In genomic region chr1:24900486-24900849, GRCh38 we compare ENCODE assay signal across 18 cellular contexts. TPM values are rescaled to one million over a fixed set of nuclear protein-coding genes. Genes with fewer than 3 reads are reported as not detected.
DNase-seq lines count a peak whose midpoint lies in the region; TF ChIP-seq lines count a peak whose summit lies in the region.
"Had no signal": no experiment of that assay in that cellular context is flagged by ENCODE, and none has a peak within 500 bp of the region (broad histone marks: within the 10 kb centered on the region; RNA-seq: fewer than 3 reads in every experiment).

No MANE protein-coding gene starts in this region.

- no TSS peak for BruUV-seq in A673 (replicated peaks; lab: Mats Ljungman, UMichigan)

- no peaks in the 10 kb centered on the region for H3K27me3 ChIP-seq in A673 (replicated peaks; ENCODE audit: insufficient read depth, low read depth, low read length, poor library complexity)
- H3K27me3 ChIP-seq in esophagus squamous epithelium = peaks cover 0 to 78% (median 0%) of the 10 kb centered on the region in 4 donors
- H3K27me3 ChIP-seq: neural progenitor cell, upper lobe of left lung had no signal

- intact Hi-C loops in posterior vena cava (cut with DNase I) = no loop called here
- intact Hi-C loops in A673 (cut with micrococcal nuclease; ENCODE audit: unreplicated experiment) = no loop called here
- intact Hi-C loops in esophagus squamous epithelium (cut with DNase I) = no loop called here

- H3K4me1 ChIP-seq in A673 (ENCODE audit: insufficient read depth, low read length, poor library complexity, severe bottlenecking) (no peaks in the 10 kb centered on the region), esophagus squamous epithelium (no peaks in the 10 kb centered on the region)
- H3K4me1 ChIP-seq: Caco-2, neural progenitor cell, upper lobe of left lung had no signal

- TF ChIP-seq CTCF in A673 (conservative IDR thresholded peaks at IDR 0.05; ENCODE audit: low read depth, low read length) (no peak), esophagus squamous epithelium (IDR thresholded peaks at IDR 0.05) (no peak)

- H3K27ac ChIP-seq in A673 (ENCODE audit: low read depth, low read length, poor library complexity, severe bottlenecking) (no peak overlapping the region), esophagus squamous epithelium (no peak overlapping the region)
- H3K27ac ChIP-seq: epithelial cell of prostate, neural progenitor cell, skin epidermis, upper lobe of left lung had no signal

- POLR2A ChIA-PET in A673 (lab: Charles Lee; ENCODE audit: low non-redundant PET) = interaction anchor here (0.7 kb wide), 1 partner anchor 241 kb away, joined by 3 read pairs; no protein-coding TSS in a partner anchor

- no peaks in the 10 kb centered on the region for H3K36me3 ChIP-seq in A673 (ENCODE audit: insufficient read depth, low read length, poor library complexity, severe bottlenecking)
- no peaks in the 10 kb centered on the region for H3K36me3 ChIP-seq in esophagus squamous epithelium
- H3K36me3 ChIP-seq: neural progenitor cell had no signal

- no peaks in the 10 kb centered on the region for H3K9me3 Mint-ChIP-seq in activated naive CD4-positive, alpha-beta T cell treated with anti-CD3 and anti-CD28 coated beads, Interleukin-2, amount 50 U/mL, for 24 hours
- H3K9me3 Mint-ChIP-seq: neural progenitor cell had no signal

- H3K9me3 ChIP-seq in A673 (ENCODE audit: low read depth, low read length, poor library complexity, severe bottlenecking) = no peaks in the 10 kb centered on the region
- H3K9me3 ChIP-seq in esophagus squamous epithelium = no peaks in the 10 kb centered on the region
- H3K9me3 ChIP-seq: Caco-2, upper lobe of left lung had no signal

- peak overlapping the region; percentile 35 for H3K27ac Mint-ChIP-seq in activated naive CD4-positive, alpha-beta T cell treated with anti-CD3 and anti-CD28 coated beads, Interleukin-2, amount 50 U/mL, for 24 hours

- peak; percentile 7 for DNase-seq in activated CD4-positive, alpha-beta T cell treated with anti-CD3 and anti-CD28 coated beads for 1 hour
- DNase-seq in activated CD4-positive, alpha-beta T cell treated with anti-CD3 and anti-CD28 coated beads, Interleukin-2, amount 50 U/mL, for 4 hours = no peak
- peak; percentile 37 for DNase-seq in posterior vena cava (ENCODE audit: low spot score)
- no peak for DNase-seq in A673 (ENCODE audit: low spot score)
- no peak for DNase-seq in epidermal melanocyte (ENCODE audit: insufficient read length, low spot score)
- DNase-seq in esophagus squamous epithelium (lab: John Stamatoyannopoulos, UW) = no peak
- DNase-seq: 8988T, Caco-2, cerebellar nuclear complex, NCI-H82, Right ventricle myocardium superior had no signal

- no peaks in the 10 kb centered on the region for H3K36me3 Mint-ChIP-seq in activated naive CD4-positive, alpha-beta T cell treated with anti-CD3 and anti-CD28 coated beads, Interleukin-2, amount 50 U/mL, for 24 hours
- H3K36me3 Mint-ChIP-seq: neural progenitor cell had no signal

- 81 to 83% methylated on average over 3 to 5 of the region's 9 CpGs for WGBS in esophagus squamous epithelium, 2 donors

- peak; percentile 67 for TF ChIP-seq POLR2A in GM19193 (IDR thresholded peaks at IDR 0.05; ENCODE audit: extremely low read depth, insufficient read depth, insufficient read length)
- no peak for TF ChIP-seq POLR2A in esophagus squamous epithelium (IDR thresholded peaks at IDR 0.05)

- H3K27me3 Mint-ChIP-seq in activated naive CD4-positive, alpha-beta T cell treated with anti-CD3 and anti-CD28 coated beads, Interleukin-2, amount 50 U/mL, for 24 hours = no peaks in the 10 kb centered on the region

- CTCF ChIA-PET in A673 (lab: Charles Lee) = interaction anchor here (0.6 to 0.7 kb wide), 2 partner anchors 9 to 36 kb away, joined by 3 to 6 read pairs; no protein-coding TSS in a partner anchor

- H3K4me1 Mint-ChIP-seq in activated naive CD4-positive, alpha-beta T cell treated with anti-CD3 and anti-CD28 coated beads, Interleukin-2, amount 50 U/mL, for 24 hours = peaks cover 27% of the 10 kb centered on the region

- H3K4me3 Mint-ChIP-seq in activated naive CD4-positive, alpha-beta T cell treated with anti-CD3 and anti-CD28 coated beads, Interleukin-2, amount 50 U/mL, for 24 hours = no peak overlapping the region
- H3K4me3 Mint-ChIP-seq: neural progenitor cell had no signal

- H3K4me3 ChIP-seq in A673 (ENCODE audit: low read depth, low read length, poor library complexity, severe bottlenecking) (no peak overlapping the region), esophagus squamous epithelium (no peak overlapping the region)
- H3K4me3 ChIP-seq: K562, neural progenitor cell, skin epidermis, upper lobe of left lung had no signal

RNA-seq across cellular contexts. Expression of gene RUNX3, which starts 29.6 kb away (rescaled TPM):
- 1 to 10 TPM; 5.0 to 8.9 TPM for total RNA-seq in posterior vena cava
- 8.6 and 10.2 TPM in 2 replicates for total RNA-seq in A673 (2021)
- 1 to 10 TPM; 1.9 to 5.7 (median 3.1) TPM for total RNA-seq in esophagus squamous epithelium

Comparison
In these comparisons a context has a peak if more than half of its experiments do, and no peak if none do; other contexts are left out.
1. DNase-seq: peak in activated CD4-positive, alpha-beta T cell treated with anti-CD3 and anti-CD28 coated beads for 1 hour (single experiment) and posterior vena cava (single experiment); none in activated CD4-positive, alpha-beta T cell treated with anti-CD3 and anti-CD28 coated beads, Interleukin-2, amount 50 U/mL, for 4 hours (0 of 2), A673 (single experiment), epidermal melanocyte (single experiment) and esophagus squamous epithelium (single experiment).